ENCODE assay signal across 24 cellular contexts in genomic region chr2:162734866-162735265, GRCh38.
DNase-seq lines count a peak whose midpoint lies in the region; ATAC-seq, FAIRE-seq and TF ChIP-seq lines count a peak whose summit lies in the region.
"Had no signal": no experiment of that assay in that cellular context is flagged by ENCODE, and none has a peak within 500 bp of the region (broad histone marks: within the 10 kb centered on the region; RNA-seq: fewer than 3 reads in every experiment).

No MANE protein-coding gene starts in this region.

- intact Hi-C loops in lower leg skin (cut with DNase I; ENCODE audit: low total_unique reads): no loop called here

- WGBS in lower leg skin, 2 donors: 19 to 35% methylated on average over 1 of the region's 1 CpG
- 47 to 68% (median 66%) methylated on average over 1 of the region's 1 CpG for WGBS in small intestine, 3 donors

- TF ChIP-seq POLR2A in lower leg skin (IDR thresholded peaks at IDR 0.05): no peak

- no peak for FAIRE-seq in small intestine (lab: Jason Lieb, UNC)
- FAIRE-seq: kidney had no signal

- H3K4me3 Mint-ChIP-seq in type B pancreatic cell: peak overlapping the region; percentile 27
- H3K4me3 Mint-ChIP-seq: CD4-positive, alpha-beta T cell; IgD-negative memory B cell had no signal

- H3K27ac Mint-ChIP-seq in type B pancreatic cell: peak overlapping the region; percentile 60
- H3K27ac Mint-ChIP-seq: CD4-positive, alpha-beta T cell; IgD-negative memory B cell had no signal

- peaks cover 4% of the 10 kb centered on the region for H3K9me3 Mint-ChIP-seq in type B pancreatic cell
- H3K9me3 Mint-ChIP-seq: CD4-positive, alpha-beta T cell had no signal

- no peaks in the 10 kb centered on the region for H3K9me3 ChIP-seq in RWPE2 (ENCODE audit: severe bottlenecking)
- no peaks in the 10 kb centered on the region for H3K9me3 ChIP-seq in small intestine (ENCODE audit: control insufficient read depth, low read depth)
- H3K9me3 ChIP-seq: gastroesophageal sphincter, neutrophil, psoas muscle, testis had no signal

- H3K36me3 Mint-ChIP-seq in type B pancreatic cell: no peaks in the 10 kb centered on the region
- H3K36me3 Mint-ChIP-seq: IgD-negative memory B cell had no signal

- TF ChIP-seq CTCF in RWPE2 (IDR thresholded peaks at IDR 0.05; ENCODE audit: poor library complexity, severe bottlenecking) (no peak), type B pancreatic cell (conservative IDR thresholded peaks at IDR 0.05) (no peak), lower leg skin (IDR thresholded peaks at IDR 0.05) (no peak)

- H3K27me3 ChIP-seq in RWPE2 (ENCODE audit: insufficient read depth, poor library complexity, severe bottlenecking) (no peaks in the 10 kb centered on the region), small intestine (ENCODE audit: control insufficient read depth in 2 of 2, insufficient read depth in 2 of 2, low read length in 2 of 2) (no peaks in the 10 kb centered on the region)
- H3K27me3 ChIP-seq: gastroesophageal sphincter, neutrophil, testis had no signal

- peaks cover 17% of the 10 kb centered on the region for H3K4me1 ChIP-seq in RWPE2 (ENCODE audit: insufficient read depth, poor library complexity, severe bottlenecking)
- H3K4me1 ChIP-seq in small intestine (ENCODE audit: control insufficient read depth in 2 of 2, insufficient read depth in 1 of 2, low read depth in 1 of 2, low read length in 1 of 2): no peaks in the 10 kb centered on the region
- H3K4me1 ChIP-seq: psoas muscle, testis had no signal

- no peaks in the 10 kb centered on the region for H3K27me3 Mint-ChIP-seq in type B pancreatic cell
- H3K27me3 Mint-ChIP-seq: CD4-positive, alpha-beta T cell; IgD-negative memory B cell had no signal

- H3K27ac ChIP-seq in RWPE2 (ENCODE audit: poor library complexity, severe bottlenecking): no peak overlapping the region
- H3K27ac ChIP-seq in small intestine (ENCODE audit: low read depth in 1 of 2, low read length in 1 of 2): no peak overlapping the region
- H3K27ac ChIP-seq: gastroesophageal sphincter, neutrophil, psoas muscle, testis had no signal

- ATAC-seq in GM19351 (IDR thresholded peaks at IDR 0.05; ENCODE audit: unreplicated experiment) (peak; percentile 33), HG02870 (IDR thresholded peaks at IDR 0.05; ENCODE audit: unreplicated experiment) (peak; percentile 40), RWPE2 (ENCODE audit: low read depth) (0 out of 3 replicates have a peak, but pooled peaks have one; percentile 45), HG02623 (IDR thresholded peaks at IDR 0.05; ENCODE audit: unreplicated experiment) (no peak)
- ATAC-seq: gastroesophageal sphincter, HCT116, psoas muscle had no signal

- no peaks in the 10 kb centered on the region for H3K36me3 ChIP-seq in RWPE2 (ENCODE audit: low read depth)
- no peaks in the 10 kb centered on the region for H3K36me3 ChIP-seq in small intestine (ENCODE audit: control insufficient read depth in 2 of 2, insufficient read depth in 2 of 2, low read length in 2 of 2)
- H3K36me3 ChIP-seq: gastroesophageal sphincter, neutrophil had no signal

- DNase-seq in RWPE2 (ENCODE audit: low spot score): no peak
- no peak for DNase-seq in type B pancreatic cell (ENCODE audit: extremely low spot score, unreplicated experiment)
- no peak for DNase-seq in lower leg skin (ENCODE audit: low spot score in 2 of 2)
- no peak for DNase-seq in small intestine
- DNase-seq: activated CD8-positive, alpha-beta memory T cell treated with anti-CD3 and anti-CD28 coated beads for 24 hours; activated naive CD4-positive, alpha-beta T cell treated with anti-CD3 and anti-CD28 coated beads, Interleukin-2, amount 50 U/mL, for 16 hours; activated T-cell treated with anti-CD3 and anti-CD28 coated beads, Interleukin-2, amount 50 U/mL, for 48 hours; CD4-positive, alpha-beta T cell; kidney; NCI-H2081 treated with DMSO at 0.1 percent for 48 hours; NCI-H510A treated with DMSO at 0.1 percent for 48 hours; NK-92 treated with Interleukin-12 subunit alpha and Interleukin-12 subunit beta, amount 100 ng/mL, for 24 hours; psoas muscle; stimulated activated CD4-positive, alpha-beta T cell treated with anti-CD3 and anti-CD28 coated beads, Interleukin-2, amount 100 ng/mL, for 48 hours; stimulated activated naive CD4-positive, alpha-beta T cell; testis had no signal

- H3K4me1 Mint-ChIP-seq in type B pancreatic cell (ENCODE audit: unreplicated experiment): peaks cover 8% of the 10 kb centered on the region
- H3K4me1 Mint-ChIP-seq: IgD-negative memory B cell had no signal

- no peak overlapping the region for H3K4me3 ChIP-seq in RWPE2 (ENCODE audit: severe bottlenecking)
- no peak overlapping the region for H3K4me3 ChIP-seq in lower leg skin (ENCODE audit: low read depth, poor library complexity, severe bottlenecking)
- H3K4me3 ChIP-seq in small intestine (ENCODE audit: low read depth in 1 of 2, low read length in 2 of 2): no peak overlapping the region
- H3K4me3 ChIP-seq: gastroesophageal sphincter, psoas muscle, skin epidermis, testis had no signal
